In genomic region chr11:73716153-73717056, GRCh38 we compare ENCODE assay signal across 1 cellular context.
TF ChIP-seq lines count a peak whose summit lies in the region.

No MANE protein-coding gene starts in this region.

TF ChIP-seq in HEK293, 187 proteins besides CTCF, POLR2A, EP300 and RAD21 (continued from another document):
- TF ChIP-seq ZBTB11 (tag by site-specific recombination; conservative IDR thresholded peaks at IDR 0.05; ENCODE audit: low read depth) (peak; percentile 85), ZNF423 (tag by site-specific recombination; IDR thresholded peaks at IDR 0.05) (no peak), WT1 (tag by site-specific recombination; IDR thresholded peaks at IDR 0.05) (peak; percentile 92), ZNF530 (tag by site-specific recombination; IDR thresholded peaks at IDR 0.05; ENCODE audit: low read depth) (no peak), REST (tag by site-specific recombination; IDR thresholded peaks at IDR 0.05) (no peak), ZNF629 (tag by site-specific recombination; IDR thresholded peaks at IDR 0.05) (peak; percentile 92), ZNF398 (tag by site-specific recombination; IDR thresholded peaks at IDR 0.05) (peak; percentile 61), FEZF1 (tag by site-specific recombination; IDR thresholded peaks at IDR 0.05) (0 out of 2 replicates have a peak, but pooled peaks have one; percentile 12), ZNF335 (tag by site-specific recombination; conservative IDR thresholded peaks at IDR 0.05) (0 out of 2 replicates have a peak, but pooled peaks have one; percentile 31), ZBTB44 (tag by site-specific recombination; IDR thresholded peaks at IDR 0.05) (peak; percentile 83), PATZ1 (tag by site-specific recombination; IDR thresholded peaks at IDR 0.05) (peak; percentile 30; the same call in 1 of the 2 replicates), OSR2 (tag by site-specific recombination; IDR thresholded peaks at IDR 0.05) (peak; percentile 73), ZNF248 (tag by site-specific recombination; IDR thresholded peaks at IDR 0.05) (no peak), ZNF843 (tag by site-specific recombination; IDR thresholded peaks at IDR 0.05) (peak; percentile 36; the same call in 1 of the 2 replicates), ZNF791 (tag by site-specific recombination; IDR thresholded peaks at IDR 0.05) (no peak)
